In genomic region chr19:16386619-16387240, GRCh38 we compare ENCODE assay signal across 8 cellular contexts.
DNase-seq lines count a peak whose midpoint lies in the region; ATAC-seq and TF ChIP-seq lines count a peak whose summit lies in the region.

No MANE protein-coding gene starts in this region.

- no peak overlapping the region for H3K4me3 ChIP-seq in epithelial cell of proximal tubule (ENCODE audit: low read depth, low read length)

- H3K4me3 Mint-ChIP-seq in naive B cell: peak overlapping the region in 3 of 8 donors; percentile 7 to 30 (median 13)

- ATAC-seq in naive B cell (ENCODE audit: low read depth in 2 of 2) (no peak), HG02885 (IDR thresholded peaks at IDR 0.05; ENCODE audit: poor library complexity, unreplicated experiment) (no peak), HG02763 (IDR thresholded peaks at IDR 0.05; ENCODE audit: unreplicated experiment) (no peak)

- DNase-seq in GM03348 (ENCODE audit: low spot score) (peak; percentile 84), NCI-H345 (lab: John Stamatoyannopoulos, UW) (peak; percentile 18), epithelial cell of proximal tubule (ENCODE audit: low read depth) (no peak), naive B cell (peak; percentile 17)
- DNase-seq in activated CD4-positive, alpha-beta T cell treated with anti-CD3 and anti-CD28 coated beads, Interleukin-2, amount 50 U/mL, for 4 hours: peak; percentile 50 to 51

- H3K27ac Mint-ChIP-seq in naive B cell: peak overlapping the region in 4 of 6 donors; percentile 40 to 94 (median 67)

- no peak overlapping the region for H3K27ac ChIP-seq in 22Rv1

- H3K9me3 Mint-ChIP-seq in naive B cell: peaks cover 12 to 69% (median 48%) of the 10 kb centered on the region in 7 donors

- H3K27me3 Mint-ChIP-seq in naive B cell: no peaks in the 10 kb centered on the region

- H3K4me1 Mint-ChIP-seq in naive B cell: peaks cover 30 to 57% (median 46%) of the 10 kb centered on the region in 3 donors

- peaks cover 54 to 60% of the 10 kb centered on the region in 2 donors for H3K36me3 Mint-ChIP-seq in naive B cell

- TF ChIP-seq CTCF in 22Rv1 (IDR thresholded peaks at IDR 0.05) (peak; percentile 84), epithelial cell of proximal tubule (conservative IDR thresholded peaks at IDR 0.05; ENCODE audit: low read depth, low read length) (peak; percentile 80)
